Comparison of ENCODE assay signal across 15 cellular contexts in the genomic region with DNA sequence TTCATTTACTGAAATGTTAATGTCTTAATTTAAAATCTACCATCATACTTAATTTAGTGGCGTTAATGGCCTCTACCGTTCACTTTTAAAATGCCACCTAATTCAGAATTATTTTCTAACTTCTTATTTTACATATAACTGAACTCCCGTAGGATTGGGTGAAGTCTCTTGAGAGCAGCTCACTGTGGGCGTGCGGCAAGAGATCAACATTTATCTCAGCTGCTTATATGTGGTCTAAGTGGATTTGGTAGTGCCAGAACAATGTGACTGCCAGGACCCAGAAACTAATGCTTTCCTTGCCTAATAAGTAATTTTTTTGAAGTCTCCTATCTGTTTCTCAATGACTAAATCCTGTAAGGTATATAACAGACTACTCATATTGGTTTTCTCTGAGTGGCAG. TPM values are rescaled to one million over a fixed set of nuclear protein-coding genes. Genes with fewer than 3 reads are reported as not detected.
DNase-seq lines count a peak whose midpoint lies in the region; ATAC-seq, FAIRE-seq and TF ChIP-seq lines count a peak whose summit lies in the region.
"Had no signal": no experiment of that assay in that cellular context is flagged by ENCODE, and none has a peak within 500 bp of the region (broad histone marks: within the 10 kb centered on the region; RNA-seq: fewer than 3 reads in every experiment).

No MANE protein-coding gene starts in this region.

- H3K9ac ChIP-seq in liver (ENCODE audit: low read depth in 1 of 2, low read length in 2 of 2) (peak overlapping the region in 1 of 2 donors; percentile 47), HepG2 (ENCODE audit: insufficient read depth, low read depth, low read length) (no peak overlapping the region)

- no peak for FAIRE-seq in HepG2 (lab: Jason Lieb, UNC)
- FAIRE-seq: islet of Langerhans had no signal

- intact Hi-C loops in HepG2 (cut with micrococcal nuclease; ENCODE audit: unreplicated experiment) (no loop called here), ovary (cut with DNase I) (no loop called here)

- TF ChIP-seq EP300 in HepG2 (IDR thresholded peaks at IDR 0.05; ENCODE audit: low read depth in 2 of 2, low read length in 2 of 2) = no peak
- no peak for TF ChIP-seq EP300 in HepG2 (CRISPR knock-in tag; IDR thresholded peaks at IDR 0.05; ENCODE audit: borderline replicate concordance)
- TF ChIP-seq EP300 in ovary (IDR thresholded peaks at IDR 0.05) = no peak

- in situ Hi-C loops in HepG2 (cut with HindIII; ENCODE audit: extremely low pct_ligation_motif_present, low pct_unique_long_range_greater_than_20kb) = no loop called here

- DNase-seq in HepG2 (ENCODE audit: low spot score) = no peak
- no peak for DNase-seq in HuH-7.5 (ENCODE audit: low spot score)
- no peak for DNase-seq in Peyer's patch
- no peak for DNase-seq in ovary
- DNase-seq: ACHN; activated CD4-positive, alpha-beta T cell treated with anti-CD3 and anti-CD28 coated beads, Interleukin-2, amount 50 U/mL, for 48 hours; activated effector memory CD4-positive, alpha-beta T cell treated with Interleukin-2 at 50 U/mL for 16 hours; Caco-2; naive B cell; testis had no signal

- H3K36me3 ChIP-seq in liver (ENCODE audit: control insufficient read depth in 4 of 4, insufficient read depth in 3 of 4, low read depth in 1 of 4, low read length in 3 of 4) = no peaks in the 10 kb centered on the region
- H3K36me3 ChIP-seq in HepG2 (replicated peaks in 1 of 2; ENCODE audit: control insufficient read depth in 1 of 2, insufficient read depth in 2 of 2, low read length in 2 of 2) = no peaks in the 10 kb centered on the region
- no peaks in the 10 kb centered on the region for H3K36me3 ChIP-seq in muscle layer of duodenum (ENCODE audit: control insufficient read depth in 1 of 2, insufficient read depth in 2 of 2, low read length in 2 of 2)
- no peaks in the 10 kb centered on the region for H3K36me3 ChIP-seq in Peyer's patch
- H3K36me3 ChIP-seq in ovary = no peaks in the 10 kb centered on the region

- ATAC-seq in HepG2 = no peak
- ATAC-seq in esophagus mucosa = peak; percentile 26
- no peak for ATAC-seq in GM18519 (IDR thresholded peaks at IDR 0.05; ENCODE audit: low FRiP score, unreplicated experiment)

- TF ChIP-seq POLR2A in HepG2 (IDR thresholded peaks at IDR 0.05; ENCODE audit: insufficient read depth in 1 of 2, low read depth in 2 of 2, low read length in 2 of 2) = no peak
- no peak for TF ChIP-seq POLR2A in Peyer's patch (IDR thresholded peaks at IDR 0.05)
- TF ChIP-seq POLR2A in ovary (IDR thresholded peaks at IDR 0.05) = no peak

- no peak overlapping the region for H2AFZ ChIP-seq in HepG2 (ENCODE audit: low read length)

- no TSS peak for BruUV-seq in HepG2 (replicated peaks; lab: Mats Ljungman, UMichigan)

- peaks cover 0 to 14% (median 8%) of the 10 kb centered on the region in 4 donors for H3K4me1 ChIP-seq in liver (ENCODE audit: control insufficient read depth in 4 of 4, insufficient read depth in 4 of 4, low read length in 3 of 4)
- H3K4me1 ChIP-seq in HepG2 (ENCODE audit: insufficient read depth, low read length) = peaks cover 22% of the 10 kb centered on the region
- peaks cover 0 to 6% of the 10 kb centered on the region in 2 donors for H3K4me1 ChIP-seq in muscle layer of duodenum (ENCODE audit: control insufficient read depth in 1 of 2, insufficient read depth in 2 of 2, low read length in 2 of 2)
- peaks cover 0 to 9% (median 0%) of the 10 kb centered on the region in 4 donors for H3K4me1 ChIP-seq in Peyer's patch
- H3K4me1 ChIP-seq in ovary (ENCODE audit: insufficient read depth) = peaks cover 1% of the 10 kb centered on the region

- CTCF ChIA-PET in HepG2 (lab: Yijun Ruan, JAX; ENCODE audit: low intra/inter-chr PET ratio, low total read pairs) = no interaction called here

- no peaks in the 10 kb centered on the region for H4K20me1 ChIP-seq in HepG2 (ENCODE audit: insufficient read depth, low read length)

- no peak overlapping the region for H3K4me2 ChIP-seq in HepG2 (ENCODE audit: low read depth, low read length)

- H3K27me3 ChIP-seq in liver (ENCODE audit: control insufficient read depth in 4 of 4, insufficient read depth in 4 of 4, low read length in 3 of 4) (no peaks in the 10 kb centered on the region), HepG2 (ENCODE audit: control insufficient read depth in 1 of 2, insufficient read depth in 2 of 2, low read length in 2 of 2) (no peaks in the 10 kb centered on the region), muscle layer of duodenum (ENCODE audit: low read depth, low read length) (no peaks in the 10 kb centered on the region), Peyer's patch (no peaks in the 10 kb centered on the region), ovary (no peaks in the 10 kb centered on the region)
- H3K27me3 ChIP-seq: testis had no signal

- POLR2A ChIA-PET in HepG2 (lab: Yijun Ruan, JAX) = no interaction called here

- TF ChIP-seq RAD21 in liver (IDR thresholded peaks at IDR 0.05) = no peak
- no peak for TF ChIP-seq RAD21 in HepG2 (CRISPR knock-in tag; IDR thresholded peaks at IDR 0.05)

- TF ChIP-seq CTCF in liver (IDR thresholded peaks at IDR 0.05; ENCODE audit: low read depth, low read length, missing input control) (no peak), HepG2 (CRISPR knock-in tag; IDR thresholded peaks at IDR 0.05) (no peak), Peyer's patch (IDR thresholded peaks at IDR 0.05) (no peak), ovary (IDR thresholded peaks at IDR 0.05) (no peak)

- H3K4me3 ChIP-seq in liver (ENCODE audit: low read depth in 1 of 3, low read length in 3 of 3) (no peak overlapping the region), HepG2 (replicated peaks in 1 of 3; ENCODE audit: insufficient read depth in 1 of 3, low read depth in 2 of 3, low read length in 3 of 3) (no peak overlapping the region), muscle layer of duodenum (ENCODE audit: low read depth in 1 of 2, low read length in 2 of 2) (peak overlapping the region in 1 of 2 donors; percentile 11), Peyer's patch (no peak overlapping the region), ovary (no peak overlapping the region)
- H3K4me3 ChIP-seq: testis had no signal

- H3K9me3 ChIP-seq in liver (ENCODE audit: control insufficient read depth in 4 of 4, low read length in 3 of 4) (no peaks in the 10 kb centered on the region), HepG2 (ENCODE audit: low read length) (no peaks in the 10 kb centered on the region), muscle layer of duodenum (ENCODE audit: control insufficient read depth in 1 of 2, low read length in 2 of 2) (no peaks in the 10 kb centered on the region), Peyer's patch (no peaks in the 10 kb centered on the region), ovary (no peaks in the 10 kb centered on the region)
- H3K9me3 ChIP-seq: Caco-2, testis had no signal

- H3K79me2 ChIP-seq in HepG2 (ENCODE audit: insufficient read depth, low read length) = no peaks in the 10 kb centered on the region

- peak overlapping the region; percentile 8 to 50 for H3K27ac ChIP-seq in liver (ENCODE audit: low read depth in 1 of 2, low read length in 2 of 2)
- H3K27ac ChIP-seq in HepG2 (ENCODE audit: extremely low read length, insufficient read depth, low read length) = no peak overlapping the region
- peak overlapping the region; percentile 37 for H3K27ac ChIP-seq in muscle layer of duodenum (ENCODE audit: low read length)
- peak overlapping the region in 1 of 4 donors; percentile 37 for H3K27ac ChIP-seq in Peyer's patch
- H3K27ac ChIP-seq in ovary = peak overlapping the region in 1 of 2 donors; percentile 54

- WGBS in liver = 89% methylated on average over 5 of the region's 5 CpGs
- 95% methylated on average over 5 of the region's 5 CpGs for WGBS in HepG2 (ENCODE audit: low lambda C conversion rate)
- 12 to 15% (median 15%) methylated on average over 5 of the region's 5 CpGs for WGBS in ovary, 3 donors

TF ChIP-seq in liver, 16 proteins besides CTCF, POLR2A, EP300 and RAD21:
- TF ChIP-seq SP1 (IDR thresholded peaks at IDR 0.05) = no peak
- no peak for TF ChIP-seq HNF4G (IDR thresholded peaks at IDR 0.05)
- no peak for TF ChIP-seq NR2F2 (IDR thresholded peaks at IDR 0.05)
- no peak for TF ChIP-seq FOXA1 (IDR thresholded peaks at IDR 0.05)

TF ChIP-seq in HepG2, 621 proteins besides CTCF, POLR2A, EP300 and RAD21 (continues in another document):
- no peak for TF ChIP-seq ZNF343 (CRISPR knock-in tag; IDR thresholded peaks at IDR 0.05)
- no peak for TF ChIP-seq ZNF451 (CRISPR knock-in tag; IDR thresholded peaks at IDR 0.05)
- no peak for TF ChIP-seq ZNF569 (CRISPR knock-in tag; IDR thresholded peaks at IDR 0.05; ENCODE audit: borderline replicate concordance)

RNA-seq across cellular contexts. Expression of a gene that starts 11.1 kb away (rescaled TPM):
- 10 to 100 TPM; 22.5 to 31.0 TPM for total RNA-seq in liver
- 10 to 100 TPM; 26.8 to 27.4 TPM for polyA plus RNA-seq in liver
- total RNA-seq in HepG2 (2016; rRNA removed; fragmentation: Illumina TruSeq; extraction: Trizol) = 84.6 and 136 TPM in 2 replicates
- 93.0 and 99.3 TPM in 2 replicates for total RNA-seq in HepG2 (2016; cell fraction: cytosol; rRNA removed; fragmentation: Illumina TruSeq; extraction: Trizol; ENCODE audit: low read depth)
- 80.6 and 139 TPM in 2 replicates for total RNA-seq in HepG2 (2016; cell fraction: insoluble cytoplasmic fraction; rRNA removed; fragmentation: Illumina TruSeq; extraction: Trizol)
- total RNA-seq in HepG2 (2016; cell fraction: membrane; rRNA removed; fragmentation: Illumina TruSeq; extraction: Trizol) = 85.8 and 94.3 TPM in 2 replicates
- total RNA-seq in HepG2 (2016; cell fraction: nucleus; rRNA removed; fragmentation: Illumina TruSeq; extraction: Trizol) = 92.5 and 95.6 TPM in 2 replicates
- polyA plus RNA-seq in HepG2 (2011; rRNA removed) = 138 and 215 TPM in 2 replicates
- 94.2 and 119 TPM in 2 replicates for polyA plus RNA-seq in HepG2 (2011; cell fraction: cytosol; rRNA removed)
- polyA plus RNA-seq in HepG2 (2011; cell fraction: nucleus; rRNA removed) = 66.9 and 70.1 TPM in 2 replicates
- polyA plus RNA-seq in HepG2 (2012) = 104 and 115 TPM in 2 replicates
- 17.6 and 20.3 TPM in 2 replicates for polyA plus RNA-seq in HepG2 (2016; cell fraction: cytosol; fragmentation: Illumina TruSeq; extraction: Trizol; ENCODE audit: low read depth)
- 211 and 217 TPM in 2 replicates for polyA plus RNA-seq in HepG2 (2016; cell fraction: insoluble cytoplasmic fraction; fragmentation: Illumina TruSeq; extraction: Trizol; ENCODE audit: low read depth)
- 41.9 and 49.1 TPM in 2 replicates for polyA plus RNA-seq in HepG2 (2016; cell fraction: membrane; fragmentation: Illumina TruSeq; extraction: Trizol; ENCODE audit: low read depth)
- polyA plus RNA-seq in HepG2 (2016; cell fraction: nucleus; fragmentation: Illumina TruSeq; extraction: Trizol; ENCODE audit: insufficient read depth, low read depth) = 168 and 175 TPM in 2 replicates
- polyA minus RNA-seq in HepG2 (2011; rRNA and poly(A)+ RNA removed; ENCODE audit: low replicate concordance) = 157 and 264 TPM in 2 replicates
- 128 and 137 TPM in 2 replicates for polyA minus RNA-seq in HepG2 (2011; cell fraction: cytosol; rRNA and poly(A)+ RNA removed)
- polyA minus RNA-seq in HepG2 (2011; cell fraction: nucleus; rRNA and poly(A)+ RNA removed) = 140 and 141 TPM in 2 replicates
- 179 TPM for total RNA-seq in esophagus mucosa
- 100 to 1,000 TPM in 2 of 4 donors, 10 to 100 TPM in 2; 85.3 to 162 (median 108) TPM for total RNA-seq in Peyer's patch
- total RNA-seq in ovary = 100 to 1,000 TPM; 120 to 198 (median 157) TPM
- polyA plus RNA-seq in ovary = 100 to 1,000 TPM; 128 to 131 TPM
